ENCODE assay signal across 10 cellular contexts in genomic region chr2:127241184-127241583, GRCh38. TPM values are rescaled to one million over a fixed set of nuclear protein-coding genes. Genes with fewer than 3 reads are reported as not detected.
DNase-seq lines count a peak whose midpoint lies in the region; ATAC-seq, FAIRE-seq and TF ChIP-seq lines count a peak whose summit lies in the region.
"Not testable (repeated sequence)": the region's sequence is repeated elsewhere in the genome, so short reads cannot be mapped to it uniquely, and the experiment has no call there.
"Had no signal": no experiment of that assay in that cellular context is flagged by ENCODE, and none has a peak within 500 bp of the region (broad histone marks: within the 10 kb centered on the region; RNA-seq: fewer than 3 reads in every experiment).

No MANE protein-coding gene starts in this region.

- H3K36me3 ChIP-seq in endothelial cell of umbilical vein (ENCODE audit: control insufficient read depth in 2 of 2, extremely low read depth in 1 of 2, insufficient read depth in 2 of 2, low read length in 2 of 2); mucosa of descending colon (ENCODE audit: low read depth): not testable (repeated sequence)

- not testable (repeated sequence) for H3K27ac ChIP-seq in endothelial cell of umbilical vein (ENCODE audit: insufficient read depth, low read depth, low read length); foreskin keratinocyte

- not testable (repeated sequence) for H4K20me1 ChIP-seq in endothelial cell of umbilical vein (replicated peaks; ENCODE audit: control insufficient read depth, extremely low read depth, insufficient read depth, low read length)

- not testable (repeated sequence) for H2AFZ ChIP-seq in endothelial cell of umbilical vein (ENCODE audit: low read depth, low read length)

- H3K36me3 Mint-ChIP-seq in activated T-helper 17 cell treated with anti-CD3 and anti-CD28 coated beads, Interleukin-2, amount 50 U/mL, for 72 hours (ENCODE audit: low read depth), result not testable (repeated sequence)

- in situ Hi-C loops in KBM-7 (cut with MboI; ENCODE audit: low pct_unique_long_range_greater_than_20kb, low sequenced_read_pairs), result not testable (repeated sequence)

- H3K9me3 Mint-ChIP-seq in activated T-helper 17 cell treated with anti-CD3 and anti-CD28 coated beads, Interleukin-2, amount 50 U/mL, for 72 hours, result peaks cover 14% of the 10 kb centered on the region

- FAIRE-seq in endothelial cell of umbilical vein (lab: Jason Lieb, UNC), result peak; percentile 35

- H3K27me3 Mint-ChIP-seq in activated T-helper 17 cell treated with anti-CD3 and anti-CD28 coated beads, Interleukin-2, amount 50 U/mL, for 72 hours, result not testable (repeated sequence)

- H3K9me3 ChIP-seq in endothelial cell of umbilical vein (replicated peaks; ENCODE audit: control insufficient read depth, insufficient read depth, low read length); mucosa of descending colon: not testable (repeated sequence)

- H3K4me1 ChIP-seq in endothelial cell of umbilical vein (ENCODE audit: control insufficient read depth, extremely low read depth, insufficient read depth, low read length); foreskin keratinocyte; mucosa of descending colon (ENCODE audit: low read depth): not testable (repeated sequence)

- H3K9me1 ChIP-seq in endothelial cell of umbilical vein (replicated peaks; ENCODE audit: control insufficient read depth, extremely low read depth, insufficient read depth, low read length), result not testable (repeated sequence)

- POLR2A ChIA-PET in endothelial cell of umbilical vein (lab: Charles Lee), result not testable (repeated sequence)

- H3K27me3 ChIP-seq in endothelial cell of umbilical vein (ENCODE audit: control insufficient read depth in 2 of 2, insufficient read depth in 2 of 2, low read length in 2 of 2); foreskin keratinocyte: not testable (repeated sequence)

- not testable (repeated sequence) for TF ChIP-seq POLR2A in NB4 (IDR thresholded peaks at IDR 0.05; ENCODE audit: extremely low read depth, insufficient read length); endothelial cell of umbilical vein (IDR thresholded peaks at IDR 0.05; ENCODE audit: low read depth, low read length)

- dilution Hi-C loops in endothelial cell of umbilical vein (cut with MboI; ENCODE audit: extremely low pct_ligation_motif_present, low sequenced_read_pairs), result not testable (repeated sequence)

- not testable (repeated sequence) for H3K9ac ChIP-seq in endothelial cell of umbilical vein (replicated peaks; ENCODE audit: extremely low read depth, insufficient read depth, low read length)

- BruUV-seq in endothelial cell of umbilical vein (replicated peaks; lab: Mats Ljungman, UMichigan), result not testable (repeated sequence)

- CTCF ChIA-PET in endothelial cell of umbilical vein (lab: Charles Lee), result interaction anchor here (1.6 kb wide), 1 partner anchor 22 kb away, joined by 3 read pairs; no protein-coding TSS in a partner anchor

- DNase-seq in KBM-7, result peak; percentile 33
- peak; percentile 25 for DNase-seq in NB4 (ENCODE audit: low read depth)
- not testable (repeated sequence) for DNase-seq in endothelial cell of umbilical vein (ENCODE audit: low read depth, low spot score); foreskin keratinocyte; mucosa of descending colon

- H3K4me2 ChIP-seq in endothelial cell of umbilical vein (ENCODE audit: insufficient read depth, low read length), result not testable (repeated sequence)

- H3K27ac Mint-ChIP-seq in activated T-helper 17 cell treated with anti-CD3 and anti-CD28 coated beads, Interleukin-2, amount 50 U/mL, for 72 hours, result not testable (repeated sequence)

- ATAC-seq in activated T-helper 17 cell treated with anti-CD3 and anti-CD28 coated beads, Interleukin-2, amount 50 U/mL, for 72 hours (replicated peaks), result peak; percentile 78
- peak; percentile 34 for ATAC-seq in foreskin keratinocyte
- ATAC-seq in mucosa of descending colon, result peak; percentile 25

- not testable (repeated sequence) for H3K4me3 Mint-ChIP-seq in activated T-helper 17 cell treated with anti-CD3 and anti-CD28 coated beads, Interleukin-2, amount 50 U/mL, for 72 hours

- intact Hi-C loops in endothelial cell of umbilical vein (cut with micrococcal nuclease); mucosa of descending colon (cut with DNase I, micrococcal nuclease): not testable (repeated sequence)

- H3K79me2 ChIP-seq in endothelial cell of umbilical vein (ENCODE audit: control insufficient read depth, insufficient read depth, low read length), result not testable (repeated sequence)

- not testable (repeated sequence) for H3K4me3 ChIP-seq in NB4 (ENCODE audit: low read depth, low read length); endothelial cell of umbilical vein (replicated peaks in 1 of 3; ENCODE audit: insufficient read depth in 1 of 3, low read depth in 1 of 3, low read length in 3 of 3); mucosa of descending colon

- H3K4me1 Mint-ChIP-seq in activated T-helper 17 cell treated with anti-CD3 and anti-CD28 coated beads, Interleukin-2, amount 50 U/mL, for 72 hours, result not testable (repeated sequence)

- not testable (repeated sequence) for TF ChIP-seq CTCF in NB4 (IDR thresholded peaks at IDR 0.05; ENCODE audit: low read depth, low read length); endothelial cell of umbilical vein (IDR thresholded peaks at IDR 0.05; ENCODE audit: extremely low read depth in 1 of 2, insufficient read depth in 1 of 2, low read depth in 1 of 2, low read length in 2 of 2); foreskin keratinocyte (conservative IDR thresholded peaks at IDR 0.05); mucosa of descending colon (IDR thresholded peaks at IDR 0.05)

RNA-seq across cellular contexts. Expression of gene CYP27C1, which starts 21.1 kb away (rescaled TPM):
- not detected for total RNA-seq in activated T-helper 17 cell treated with anti-CD3 and anti-CD28 coated beads, Interleukin-2, amount 50 U/mL, for 72 hours
- total RNA-seq in endothelial cell of umbilical vein (not detected in 2 replicates), foreskin keratinocyte (5.9 and 6.4 TPM in 2 replicates), mucosa of descending colon (under 1 TPM; 0.17 to 0.82 (median 0.63) TPM)
- polyA plus RNA-seq in endothelial cell of umbilical vein (not detected in 2 replicates), foreskin keratinocyte (4.1 and 5.1 TPM in 2 replicates)
- not detected in 2 replicates for polyA plus RNA-seq in endothelial cell of umbilical vein (2011; cell fraction: cytosol; rRNA removed)
- polyA plus RNA-seq in endothelial cell of umbilical vein (2011; cell fraction: nucleus; rRNA removed), result not detected in 2 replicates
- polyA plus RNA-seq in endothelial cell of umbilical vein (2012), result 0.90 and 1.5 TPM in 2 replicates
- not detected in 2 replicates for polyA minus RNA-seq in endothelial cell of umbilical vein
- not detected for polyA minus RNA-seq in endothelial cell of umbilical vein (2011; cell fraction: cytosol; rRNA and poly(A)+ RNA removed)
- polyA minus RNA-seq in endothelial cell of umbilical vein (2011; cell fraction: nucleus; rRNA and poly(A)+ RNA removed), result not detected in 2 replicates
- total RNA-seq: CD4-positive, alpha-beta T cell; CD8-positive, alpha-beta T cell had no signal
- polyA plus RNA-seq: AG04450, CD14-positive monocyte had no signal

RNA-seq across cellular contexts. Expression of gene ERCC3, which starts 52.8 kb away (rescaled TPM):
- total RNA-seq in activated T-helper 17 cell treated with anti-CD3 and anti-CD28 coated beads, Interleukin-2, amount 50 U/mL, for 72 hours, result 10 to 100 TPM; 51.6 to 58.2 TPM
- total RNA-seq in endothelial cell of umbilical vein, result 46.6 and 47.3 TPM in 2 replicates
- polyA plus RNA-seq in endothelial cell of umbilical vein, result 35.2 and 40.7 TPM in 2 replicates
- polyA plus RNA-seq in endothelial cell of umbilical vein (2011; cell fraction: cytosol; rRNA removed), result 43.7 and 46.5 TPM in 2 replicates
- 187 and 192 TPM in 2 replicates for polyA plus RNA-seq in endothelial cell of umbilical vein (2011; cell fraction: nucleus; rRNA removed)
- polyA plus RNA-seq in endothelial cell of umbilical vein (2012), result 39.2 and 47.9 TPM in 2 replicates
- 57.7 and 58.9 TPM in 2 replicates for polyA minus RNA-seq in endothelial cell of umbilical vein
- polyA minus RNA-seq in endothelial cell of umbilical vein (2011; cell fraction: cytosol; rRNA and poly(A)+ RNA removed), result 19.7 TPM
- 46.3 and 65.1 TPM in 2 replicates for polyA minus RNA-seq in endothelial cell of umbilical vein (2011; cell fraction: nucleus; rRNA and poly(A)+ RNA removed)
- 42.8 and 45.7 TPM in 2 replicates for total RNA-seq in foreskin keratinocyte
- 26.1 and 30.7 TPM in 2 replicates for polyA plus RNA-seq in foreskin keratinocyte
- total RNA-seq in mucosa of descending colon, result 10 to 100 TPM; 26.7 to 35.7 (median 33.6) TPM

Comparison
In these comparisons a context has a peak if more than half of its experiments do, and no peak if none do; other contexts are left out.
1. ATAC-seq: peak in every context shown above with its lines; median percentile 78 in activated T-helper 17 cell treated with anti-CD3 and anti-CD28 coated beads, Interleukin-2, amount 50 U/mL, for 72 hours; 34 in foreskin keratinocyte; 25 in mucosa of descending colon.